1 cellular context compared by ENCODE assay signal in the genomic region with DNA sequence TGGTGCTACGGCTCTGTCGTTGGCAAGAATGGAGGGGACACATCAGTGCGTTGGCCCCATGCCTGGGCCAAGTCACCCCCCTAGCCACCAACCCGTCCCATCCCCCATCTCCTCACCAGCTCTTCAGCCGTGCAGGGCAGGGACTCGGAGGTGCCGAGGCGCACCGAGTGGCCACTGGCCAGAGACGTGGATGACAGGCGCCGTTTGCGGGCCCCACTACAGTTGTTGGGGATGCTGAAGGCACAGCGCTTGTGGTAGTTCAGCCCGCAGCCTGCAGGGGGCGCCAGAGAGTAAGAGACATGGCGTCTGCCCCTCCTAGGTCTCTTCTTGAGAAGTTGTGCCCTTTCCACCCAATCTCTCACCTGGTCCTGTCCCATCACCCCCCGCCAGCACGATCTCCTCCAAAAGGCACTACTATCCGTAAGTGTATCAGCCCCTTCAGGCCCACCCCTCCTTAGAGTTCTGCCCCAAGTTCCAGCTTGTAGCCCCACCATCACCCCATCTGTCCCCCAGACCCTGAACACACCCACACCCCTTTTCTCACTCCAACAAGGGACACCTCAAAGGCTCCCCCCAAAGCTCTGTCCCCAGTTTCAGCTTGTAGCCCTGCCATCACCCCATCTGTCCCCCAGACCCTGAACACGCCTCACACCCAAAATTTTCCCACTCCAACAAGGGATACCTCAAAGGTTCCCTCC.
TF ChIP-seq lines count a peak whose summit lies in the region.

No MANE protein-coding gene starts in this region.

TF ChIP-seq in H1, 55 proteins besides CTCF, POLR2A, EP300 and RAD21:
- TF ChIP-seq, protein P1, sequence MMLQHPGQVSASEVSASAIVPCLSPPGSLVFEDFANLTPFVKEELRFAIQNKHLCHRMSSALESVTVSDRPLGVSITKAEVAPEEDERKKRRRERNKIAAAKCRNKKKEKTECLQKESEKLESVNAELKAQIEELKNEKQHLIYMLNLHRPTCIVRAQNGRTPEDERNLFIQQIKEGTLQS (IDR thresholded peaks at IDR 0.05; ENCODE audit: insufficient read depth, low read depth, low read length): no peak
- TF ChIP-seq, protein P2, sequence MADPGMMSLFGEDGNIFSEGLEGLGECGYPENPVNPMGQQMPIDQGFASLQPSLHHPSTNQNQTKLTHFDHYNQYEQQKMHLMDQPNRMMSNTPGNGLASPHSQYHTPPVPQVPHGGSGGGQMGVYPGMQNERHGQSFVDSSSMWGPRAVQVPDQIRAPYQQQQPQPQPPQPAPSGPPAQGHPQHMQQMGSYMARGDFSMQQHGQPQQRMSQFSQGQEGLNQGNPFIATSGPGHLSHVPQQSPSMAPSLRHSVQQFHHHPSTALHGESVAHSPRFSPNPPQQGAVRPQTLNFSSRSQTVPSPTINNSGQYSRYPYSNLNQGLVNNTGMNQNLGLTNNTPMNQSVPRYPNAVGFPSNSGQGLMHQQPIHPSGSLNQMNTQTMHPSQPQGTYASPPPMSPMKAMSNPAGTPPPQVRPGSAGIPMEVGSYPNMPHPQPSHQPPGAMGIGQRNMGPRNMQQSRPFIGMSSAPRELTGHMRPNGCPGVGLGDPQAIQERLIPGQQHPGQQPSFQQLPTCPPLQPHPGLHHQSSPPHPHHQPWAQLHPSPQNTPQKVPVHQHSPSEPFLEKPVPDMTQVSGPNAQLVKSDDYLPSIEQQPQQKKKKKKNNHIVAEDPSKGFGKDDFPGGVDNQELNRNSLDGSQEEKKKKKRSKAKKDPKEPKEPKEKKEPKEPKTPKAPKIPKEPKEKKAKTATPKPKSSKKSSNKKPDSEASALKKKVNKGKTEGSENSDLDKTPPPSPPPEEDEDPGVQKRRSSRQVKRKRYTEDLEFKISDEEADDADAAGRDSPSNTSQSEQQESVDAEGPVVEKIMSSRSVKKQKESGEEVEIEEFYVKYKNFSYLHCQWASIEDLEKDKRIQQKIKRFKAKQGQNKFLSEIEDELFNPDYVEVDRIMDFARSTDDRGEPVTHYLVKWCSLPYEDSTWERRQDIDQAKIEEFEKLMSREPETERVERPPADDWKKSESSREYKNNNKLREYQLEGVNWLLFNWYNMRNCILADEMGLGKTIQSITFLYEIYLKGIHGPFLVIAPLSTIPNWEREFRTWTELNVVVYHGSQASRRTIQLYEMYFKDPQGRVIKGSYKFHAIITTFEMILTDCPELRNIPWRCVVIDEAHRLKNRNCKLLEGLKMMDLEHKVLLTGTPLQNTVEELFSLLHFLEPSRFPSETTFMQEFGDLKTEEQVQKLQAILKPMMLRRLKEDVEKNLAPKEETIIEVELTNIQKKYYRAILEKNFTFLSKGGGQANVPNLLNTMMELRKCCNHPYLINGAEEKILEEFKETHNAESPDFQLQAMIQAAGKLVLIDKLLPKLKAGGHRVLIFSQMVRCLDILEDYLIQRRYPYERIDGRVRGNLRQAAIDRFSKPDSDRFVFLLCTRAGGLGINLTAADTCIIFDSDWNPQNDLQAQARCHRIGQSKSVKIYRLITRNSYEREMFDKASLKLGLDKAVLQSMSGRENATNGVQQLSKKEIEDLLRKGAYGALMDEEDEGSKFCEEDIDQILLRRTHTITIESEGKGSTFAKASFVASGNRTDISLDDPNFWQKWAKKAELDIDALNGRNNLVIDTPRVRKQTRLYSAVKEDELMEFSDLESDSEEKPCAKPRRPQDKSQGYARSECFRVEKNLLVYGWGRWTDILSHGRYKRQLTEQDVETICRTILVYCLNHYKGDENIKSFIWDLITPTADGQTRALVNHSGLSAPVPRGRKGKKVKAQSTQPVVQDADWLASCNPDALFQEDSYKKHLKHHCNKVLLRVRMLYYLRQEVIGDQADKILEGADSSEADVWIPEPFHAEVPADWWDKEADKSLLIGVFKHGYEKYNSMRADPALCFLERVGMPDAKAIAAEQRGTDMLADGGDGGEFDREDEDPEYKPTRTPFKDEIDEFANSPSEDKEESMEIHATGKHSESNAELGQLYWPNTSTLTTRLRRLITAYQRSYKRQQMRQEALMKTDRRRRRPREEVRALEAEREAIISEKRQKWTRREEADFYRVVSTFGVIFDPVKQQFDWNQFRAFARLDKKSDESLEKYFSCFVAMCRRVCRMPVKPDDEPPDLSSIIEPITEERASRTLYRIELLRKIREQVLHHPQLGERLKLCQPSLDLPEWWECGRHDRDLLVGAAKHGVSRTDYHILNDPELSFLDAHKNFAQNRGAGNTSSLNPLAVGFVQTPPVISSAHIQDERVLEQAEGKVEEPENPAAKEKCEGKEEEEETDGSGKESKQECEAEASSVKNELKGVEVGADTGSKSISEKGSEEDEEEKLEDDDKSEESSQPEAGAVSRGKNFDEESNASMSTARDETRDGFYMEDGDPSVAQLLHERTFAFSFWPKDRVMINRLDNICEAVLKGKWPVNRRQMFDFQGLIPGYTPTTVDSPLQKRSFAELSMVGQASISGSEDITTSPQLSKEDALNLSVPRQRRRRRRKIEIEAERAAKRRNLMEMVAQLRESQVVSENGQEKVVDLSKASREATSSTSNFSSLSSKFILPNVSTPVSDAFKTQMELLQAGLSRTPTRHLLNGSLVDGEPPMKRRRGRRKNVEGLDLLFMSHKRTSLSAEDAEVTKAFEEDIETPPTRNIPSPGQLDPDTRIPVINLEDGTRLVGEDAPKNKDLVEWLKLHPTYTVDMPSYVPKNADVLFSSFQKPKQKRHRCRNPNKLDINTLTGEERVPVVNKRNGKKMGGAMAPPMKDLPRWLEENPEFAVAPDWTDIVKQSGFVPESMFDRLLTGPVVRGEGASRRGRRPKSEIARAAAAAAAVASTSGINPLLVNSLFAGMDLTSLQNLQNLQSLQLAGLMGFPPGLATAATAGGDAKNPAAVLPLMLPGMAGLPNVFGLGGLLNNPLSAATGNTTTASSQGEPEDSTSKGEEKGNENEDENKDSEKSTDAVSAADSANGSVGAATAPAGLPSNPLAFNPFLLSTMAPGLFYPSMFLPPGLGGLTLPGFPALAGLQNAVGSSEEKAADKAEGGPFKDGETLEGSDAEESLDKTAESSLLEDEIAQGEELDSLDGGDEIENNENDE (IDR thresholded peaks at IDR 0.05; ENCODE audit: insufficient replicate concordance, low read length): no peak
- TF ChIP-seq GABPA (IDR thresholded peaks at IDR 0.05; ENCODE audit: borderline replicate concordance, insufficient read depth, low read length) (peak; percentile 72; the same call in 1 of the 2 replicates), SIX5 (IDR thresholded peaks at IDR 0.05; ENCODE audit: low read depth, low read length) (no peak), JUN (IDR thresholded peaks at IDR 0.05; ENCODE audit: low read depth, low read length) (no peak), SRF (IDR thresholded peaks at IDR 0.05; ENCODE audit: low read depth, low read length) (no peak), ZNF274 (IDR thresholded peaks at IDR 0.05; ENCODE audit: borderline replicate concordance, extremely low read depth, low read length) (no peak), GTF2F1 (IDR thresholded peaks at IDR 0.05; ENCODE audit: borderline replicate concordance, low read depth, low read length) (no peak), SP4 (IDR thresholded peaks at IDR 0.05; ENCODE audit: low read length) (no peak), KDM5A (IDR thresholded peaks at IDR 0.05; ENCODE audit: low read length) (no peak), EZH2 (IDR thresholded peaks at IDR 0.05; ENCODE audit: low read depth, low read length, severe bottlenecking) (no peak), CHD1 (IDR thresholded peaks at IDR 0.05; ENCODE audit: low read depth, low read length) (no peak), TEAD4 (IDR thresholded peaks at IDR 0.05; ENCODE audit: low read depth, low read length) (no peak), RBBP5 (IDR thresholded peaks at IDR 0.05; ENCODE audit: borderline replicate concordance, low read depth, low read length) (no peak), KDM1A (IDR thresholded peaks at IDR 0.05; ENCODE audit: borderline replicate concordance, low read length) (no peak), TBP (IDR thresholded peaks at IDR 0.05; ENCODE audit: low read depth, low read length) (no peak), SUZ12 (IDR thresholded peaks at IDR 0.05; ENCODE audit: low read length) (no peak), NANOG (IDR thresholded peaks at IDR 0.05; ENCODE audit: insufficient read depth, low read depth, low read length, poor library complexity, severe bottlenecking) (no peak), BACH1 (IDR thresholded peaks at IDR 0.05; ENCODE audit: low read length) (no peak), SIN3A (conservative IDR thresholded peaks at IDR 0.05 in 1 of 2, IDR thresholded peaks at IDR 0.05 in 1 of 2; ENCODE audit: low read depth in 1 of 2, low read length in 2 of 2) (peak in 1 of 2 experiments; percentile 52; a peak in 1 of 4 replicates), FOSL1 (IDR thresholded peaks at IDR 0.05; ENCODE audit: insufficient read depth, low read depth, low read length) (no peak), PHF8 (conservative IDR thresholded peaks at IDR 0.05; ENCODE audit: low read depth, low read length) (no peak), SP2 (IDR thresholded peaks at IDR 0.05; ENCODE audit: low read length) (no peak), ASH2L (IDR thresholded peaks at IDR 0.05; ENCODE audit: low read length) (no peak), BRCA1 (IDR thresholded peaks at IDR 0.05; ENCODE audit: low read depth, low read length) (no peak), TAF1 (IDR thresholded peaks at IDR 0.05; ENCODE audit: low read depth, low read length) (no peak), YY1 (IDR thresholded peaks at IDR 0.05; ENCODE audit: low read depth, low read length) (peak; percentile 91), KDM4A (IDR thresholded peaks at IDR 0.05; ENCODE audit: low read depth, low read length, severe bottlenecking) (no peak), POLR2AphosphoS5 (IDR thresholded peaks at IDR 0.05; ENCODE audit: low read depth, low read length) (0 out of 2 replicates have a peak, but pooled peaks have one; percentile 28), TAF7 (optimal IDR thresholded peaks at IDR 0.05; ENCODE audit: borderline replicate concordance, low read depth, low read length) (no peak), CREB1 (IDR thresholded peaks at IDR 0.05) (peak; percentile 34; the same call in 1 of the 2 replicates), EGR1 (IDR thresholded peaks at IDR 0.05; ENCODE audit: borderline replicate concordance, low read depth, low read length) (no peak), POU5F1 (IDR thresholded peaks at IDR 0.05; ENCODE audit: low read depth, low read length) (no peak), HDAC2 (IDR thresholded peaks at IDR 0.05; ENCODE audit: borderline replicate concordance in 1 of 2, low read depth in 2 of 2, low read length in 2 of 2) (no peak), CBX8 (IDR thresholded peaks at IDR 0.05; ENCODE audit: borderline replicate concordance, low read depth, low read length) (no peak), RFX5 (IDR thresholded peaks at IDR 0.05; ENCODE audit: borderline replicate concordance, low read depth, low read length) (no peak), SIRT6 (IDR thresholded peaks at IDR 0.05; ENCODE audit: low read length) (no peak), MAFK (IDR thresholded peaks at IDR 0.05; ENCODE audit: low read depth, low read length) (no peak), RNF2 (IDR thresholded peaks at IDR 0.05; ENCODE audit: borderline replicate concordance, low read depth, low read length, missing control alignments, poor library complexity, severe bottlenecking) (no peak)
- TF ChIP-seq, protein P3, sequence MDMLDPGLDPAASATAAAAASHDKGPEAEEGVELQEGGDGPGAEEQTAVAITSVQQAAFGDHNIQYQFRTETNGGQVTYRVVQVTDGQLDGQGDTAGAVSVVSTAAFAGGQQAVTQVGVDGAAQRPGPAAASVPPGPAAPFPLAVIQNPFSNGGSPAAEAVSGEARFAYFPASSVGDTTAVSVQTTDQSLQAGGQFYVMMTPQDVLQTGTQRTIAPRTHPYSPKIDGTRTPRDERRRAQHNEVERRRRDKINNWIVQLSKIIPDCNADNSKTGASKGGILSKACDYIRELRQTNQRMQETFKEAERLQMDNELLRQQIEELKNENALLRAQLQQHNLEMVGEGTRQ (IDR thresholded peaks at IDR 0.05; ENCODE audit: low read length): no peak
- TF ChIP-seq, protein P4, sequence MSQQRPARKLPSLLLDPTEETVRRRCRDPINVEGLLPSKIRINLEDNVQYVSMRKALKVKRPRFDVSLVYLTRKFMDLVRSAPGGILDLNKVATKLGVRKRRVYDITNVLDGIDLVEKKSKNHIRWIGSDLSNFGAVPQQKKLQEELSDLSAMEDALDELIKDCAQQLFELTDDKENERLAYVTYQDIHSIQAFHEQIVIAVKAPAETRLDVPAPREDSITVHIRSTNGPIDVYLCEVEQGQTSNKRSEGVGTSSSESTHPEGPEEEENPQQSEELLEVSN (IDR thresholded peaks at IDR 0.05): no peak
- TF ChIP-seq, protein P5, sequence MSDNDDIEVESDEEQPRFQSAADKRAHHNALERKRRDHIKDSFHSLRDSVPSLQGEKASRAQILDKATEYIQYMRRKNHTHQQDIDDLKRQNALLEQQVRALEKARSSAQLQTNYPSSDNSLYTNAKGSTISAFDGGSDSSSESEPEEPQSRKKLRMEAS (IDR thresholded peaks at IDR 0.05): 0 out of 2 replicates have a peak, but pooled peaks have one; percentile 29
- TF ChIP-seq, protein P6, sequence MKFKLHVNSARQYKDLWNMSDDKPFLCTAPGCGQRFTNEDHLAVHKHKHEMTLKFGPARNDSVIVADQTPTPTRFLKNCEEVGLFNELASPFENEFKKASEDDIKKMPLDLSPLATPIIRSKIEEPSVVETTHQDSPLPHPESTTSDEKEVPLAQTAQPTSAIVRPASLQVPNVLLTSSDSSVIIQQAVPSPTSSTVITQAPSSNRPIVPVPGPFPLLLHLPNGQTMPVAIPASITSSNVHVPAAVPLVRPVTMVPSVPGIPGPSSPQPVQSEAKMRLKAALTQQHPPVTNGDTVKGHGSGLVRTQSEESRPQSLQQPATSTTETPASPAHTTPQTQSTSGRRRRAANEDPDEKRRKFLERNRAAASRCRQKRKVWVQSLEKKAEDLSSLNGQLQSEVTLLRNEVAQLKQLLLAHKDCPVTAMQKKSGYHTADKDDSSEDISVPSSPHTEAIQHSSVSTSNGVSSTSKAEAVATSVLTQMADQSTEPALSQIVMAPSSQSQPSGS (IDR thresholded peaks at IDR 0.05; ENCODE audit: low read length): no peak
TF ChIP-seq in H1: peak in this region for 6.
